In genomic region chr2:59933948-59934347, GRCh38 we compare ENCODE assay signal across 17 cellular contexts.
"Had no signal": no experiment of that assay in that cellular context is flagged by ENCODE, and none has a peak within 500 bp of the region (broad histone marks: within the 10 kb centered on the region; RNA-seq: fewer than 3 reads in every experiment).

No MANE protein-coding gene starts in this region.

- H3K4me3 ChIP-seq: stomach, suprapubic skin, testis, thoracic aorta, thyroid gland, tibial artery, tibial nerve, transverse colon, upper lobe of left lung, upper lobe of right lung, uterus, vagina had no signal

- H3K9me3 ChIP-seq: stomach, suprapubic skin, testis, thoracic aorta, thyroid gland, tibial artery, tibial nerve, transverse colon, upper lobe of left lung, upper lobe of right lung, uterus, vagina had no signal

- ATAC-seq: stimulated activated effector memory CD8-positive, alpha-beta T cell treated with anti-CD3 and anti-CD28 coated beads, Interleukin-12 subunit alpha, Interleukin-12 subunit beta, amount 100 ng/mL, for 72 hours; stimulated activated memory B cell treated with anti-CD40 and anti-IgM and Interleukin-4, amounts not matched to agents 10 μg/mL and 1 μg/mL and 100 μg/mL, for 72 hours; stimulated activated naive B cell treated with anti-CD40 and anti-IgM and Interleukin-4, amounts not matched to agents 10 μg/mL and 1 μg/mL and 100 μg/mL, for 72 hours; stimulated activated naive CD8-positive, alpha-beta T cell treated with anti-CD3 and anti-CD28 coated beads, Interleukin-15, amount 100 ng/mL, for 72 hours; stimulated activated naive CD8-positive, alpha-beta T cell treated with anti-CD3 and anti-CD28 coated beads, Interleukin-15, Interleukin-2, amounts not matched to agents 100 U/mL and 50 U/mL, for 24 hours; upper lobe of right lung had no signal

- H3K27ac ChIP-seq: stomach, suprapubic skin, testis, thoracic aorta, thyroid gland, tibial artery, tibial nerve, transverse colon, upper lobe of left lung, upper lobe of right lung, uterus, vagina had no signal

- H3K27me3 ChIP-seq: stomach, suprapubic skin, testis, thyroid gland, tibial artery, tibial nerve, transverse colon, upper lobe of left lung, upper lobe of right lung, uterus, vagina had no signal

- H3K36me3 ChIP-seq: stomach, suprapubic skin, thoracic aorta, thyroid gland, tibial artery, tibial nerve, transverse colon, upper lobe of left lung, upper lobe of right lung, uterus, vagina had no signal

- H3K4me1 ChIP-seq: stomach, testis, thyroid gland, tibial artery, tibial nerve, transverse colon, upper lobe of left lung, upper lobe of right lung, uterus, vagina had no signal
